In genomic region chr9:73107489-73108069, GRCh38 we compare ENCODE assay signal across 8 cellular contexts. TPM values are rescaled to one million over a fixed set of nuclear protein-coding genes. Genes with fewer than 3 reads are reported as not detected.
DNase-seq lines count a peak whose midpoint lies in the region; ATAC-seq, FAIRE-seq and TF ChIP-seq lines count a peak whose summit lies in the region.
"Not testable (repeated sequence)": the region's sequence is repeated elsewhere in the genome, so short reads cannot be mapped to it uniquely, and the experiment has no call there.

No MANE protein-coding gene starts in this region.

- not testable (repeated sequence) for H3K4me3 ChIP-seq in GM12875 (ENCODE audit: low read depth, low read length)

- POLR2A ChIA-PET in T-cell (lab: Charles Lee), result interaction anchor here in 1 of 2 donors (0.6 to 1.1 kb wide), 4 partner anchors 12 to 76 kb away, joined by 3 to 15 read pairs (median 7); no protein-coding TSS in a partner anchor

- DNase-seq in MV-4-11 (lab: John Stamatoyannopoulos, UW) (peak; percentile 42), T-cell (peak; percentile 7 to 70 (median 54)), Right ventricle myocardium superior (peak; percentile 39), pons (ENCODE audit: low spot score) (peak; percentile 42), urothelium cell line (ENCODE audit: low spot score) (peak; percentile 26)
- DNase-seq in activated naive CD8-positive, alpha-beta T cell treated with anti-CD3 and anti-CD28 coated beads for 36 hours, result peak; percentile 35

- CTCF ChIA-PET in T-cell (lab: Charles Lee), result interaction anchor here (0.6 to 2.5 kb wide), 43 partner anchors 9 to 100 kb away, joined by 3 to 68 read pairs (median 4); partner anchors contain the start of gene ANXA1 (in 1 of the 2)

- not testable (repeated sequence) for H3K4me3 Mint-ChIP-seq in T-cell; activated naive CD8-positive, alpha-beta T cell treated with anti-CD3 and anti-CD28 coated beads for 36 hours

- not testable (repeated sequence) for H3K27ac Mint-ChIP-seq in T-cell; activated naive CD8-positive, alpha-beta T cell treated with anti-CD3 and anti-CD28 coated beads for 36 hours

- not testable (repeated sequence) for H3K27me3 Mint-ChIP-seq in T-cell; activated naive CD8-positive, alpha-beta T cell treated with anti-CD3 and anti-CD28 coated beads for 36 hours

- not testable (repeated sequence) for H3K9me3 Mint-ChIP-seq in T-cell; activated naive CD8-positive, alpha-beta T cell treated with anti-CD3 and anti-CD28 coated beads for 36 hours

- TF ChIP-seq CTCF in GM12875 (IDR thresholded peaks at IDR 0.05; ENCODE audit: borderline replicate concordance, insufficient read depth, low read depth, low read length), result peak; percentile 56; the same call in 1 of the 2 replicates

- not testable (repeated sequence) for H3K4me1 Mint-ChIP-seq in T-cell; activated naive CD8-positive, alpha-beta T cell treated with anti-CD3 and anti-CD28 coated beads for 36 hours

- FAIRE-seq in urothelium cell line (lab: Jason Lieb, UNC), result peak; percentile 69

- intact Hi-C loops in Right ventricle myocardium superior (cut with DNase I), result loop anchor here (2.0 kb wide), 1 partner anchor 75 kb away; no protein-coding TSS in a partner anchor

- H3K36me3 Mint-ChIP-seq in T-cell; activated naive CD8-positive, alpha-beta T cell treated with anti-CD3 and anti-CD28 coated beads for 36 hours: not testable (repeated sequence)

- ATAC-seq in HG02588 (IDR thresholded peaks at IDR 0.05; ENCODE audit: unreplicated experiment), result peak; percentile 76
- ATAC-seq in T-cell (replicated peaks in 1 of 4), result peak; percentile 76 to 88 (median 82)
- ATAC-seq in Right ventricle myocardium superior (ENCODE audit: poor library complexity), result peak; percentile 65

RNA-seq across cellular contexts. Expression of gene ANXA1, which starts 44.1 kb away (rescaled TPM):
- total RNA-seq in T-cell (100 to 1,000 TPM; 173 to 570 (median 200) TPM), Right ventricle myocardium superior (53.1 TPM)
- total RNA-seq in activated naive CD8-positive, alpha-beta T cell treated with anti-CD3 and anti-CD28 coated beads for 36 hours, result 10 to 100 TPM; 34.3 to 35.1 TPM
